ENCODE assay signal across 8 cellular contexts in genomic region chr1:202207292-202207691, GRCh38. TPM values are rescaled to one million over a fixed set of nuclear protein-coding genes. Genes with fewer than 3 reads are reported as not detected.
DNase-seq lines count a peak whose midpoint lies in the region; ATAC-seq, FAIRE-seq and TF ChIP-seq lines count a peak whose summit lies in the region.

No MANE protein-coding gene starts in this region.

- no peak for TF ChIP-seq EP300 in gastroesophageal sphincter (IDR thresholded peaks at IDR 0.05)

- H3K4me1 ChIP-seq in gastroesophageal sphincter = peaks cover 0 to 9% (median 0%) of the 10 kb centered on the region in 3 donors

- FAIRE-seq in D721Med (lab: Jason Lieb, UNC) (no peak), RCC 7860 (lab: Jason Lieb, UNC) (no peak)

- no peaks in the 10 kb centered on the region for H3K9me3 ChIP-seq in gastroesophageal sphincter

- no peak for TF ChIP-seq POLR2A in gastroesophageal sphincter (IDR thresholded peaks at IDR 0.05)

- H3K27ac ChIP-seq in gastroesophageal sphincter = no peak overlapping the region

- H3K4me3 ChIP-seq in gastroesophageal sphincter = no peak overlapping the region

- H3K27me3 ChIP-seq in gastroesophageal sphincter = peaks cover 62% of the 10 kb centered on the region

- DNase-seq in D721Med (ENCODE audit: insufficient read length, low spot score) (no peak), M059J (ENCODE audit: low read depth) (peak; percentile 71), brain pericyte (ENCODE audit: low read depth, low spot score) (peak; percentile 69), myocyte (ENCODE audit: low read depth) (peak; percentile 81), RCC 7860 (ENCODE audit: low spot score) (no peak)
- DNase-seq in stimulated activated CD8-positive, alpha-beta memory T cell treated with anti-CD3 and anti-CD28 coated beads, Interleukin-4, amount 100 ng/mL, for 48 hours = no peak

- H3K36me3 ChIP-seq in gastroesophageal sphincter = no peaks in the 10 kb centered on the region

- ATAC-seq in HG03378 (IDR thresholded peaks at IDR 0.05; ENCODE audit: unreplicated experiment) = no peak
- ATAC-seq in gastroesophageal sphincter = no peak

- WGBS in gastroesophageal sphincter (ENCODE audit: low coverage in 1 of 2), 2 donors = no CpG with 5 or more reads among the region's 1 CpG

- TF ChIP-seq CTCF in D721Med (IDR thresholded peaks at IDR 0.05; ENCODE audit: insufficient read depth, missing control alignments) (peak; percentile 40), gastroesophageal sphincter (IDR thresholded peaks at IDR 0.05) (no peak)

RNA-seq across cellular contexts. Expression of gene LGR6, which starts 13.7 kb away (rescaled TPM):
- total RNA-seq in M059J (2014; rRNA removed; shearing (Covaris generic)) = not detected in 2 replicates
- total RNA-seq in myocyte (0.53 and 0.78 TPM in 2 replicates), gastroesophageal sphincter (1 to 10 TPM in 1 of 4 donors, under 1 TPM in 3; 0.12 to 2.8 (median 0.48) TPM)
- polyA plus RNA-seq in myocyte (2012) = 0.26 TPM

RNA-seq across cellular contexts. Expression of gene PTPN7, which starts 46.9 kb away (rescaled TPM):
- not detected in 2 replicates for total RNA-seq in M059J (2014; rRNA removed; shearing (Covaris generic))
- not detected in 2 replicates for total RNA-seq in myocyte
- 0.25 TPM for polyA plus RNA-seq in myocyte (2012)
- 1 to 10 TPM in 3 of 4 donors, under 1 TPM in 1; 0.78 to 2.0 (median 1.7) TPM for total RNA-seq in gastroesophageal sphincter

Comparison
In these comparisons a context has a peak if more than half of its experiments do, and no peak if none do; other contexts are left out.
1. DNase-seq: peak in M059J (single experiment), brain pericyte (single experiment) and myocyte (single experiment); none in D721Med (single experiment), stimulated activated CD8-positive, alpha-beta memory T cell treated with anti-CD3 and anti-CD28 coated beads, Interleukin-4, amount 100 ng/mL, for 48 hours (single experiment) and RCC 7860 (single experiment).